11 cellular contexts compared by ENCODE assay signal in genomic region chr1:4778056-4778455, GRCh38.
DNase-seq lines count a peak whose midpoint lies in the region; ATAC-seq and TF ChIP-seq lines count a peak whose summit lies in the region.
"Had no signal": no experiment of that assay in that cellular context is flagged by ENCODE, and none has a peak within 500 bp of the region (broad histone marks: within the 10 kb centered on the region; RNA-seq: fewer than 3 reads in every experiment).

No MANE protein-coding gene starts in this region.

- H3K9me3 ChIP-seq in RWPE2 (ENCODE audit: severe bottlenecking) (no peaks in the 10 kb centered on the region), hepatocyte (ENCODE audit: low read depth) (no peaks in the 10 kb centered on the region)

- H3K27me3 ChIP-seq in RWPE2 (ENCODE audit: insufficient read depth, poor library complexity, severe bottlenecking) (no peaks in the 10 kb centered on the region), hepatocyte (no peaks in the 10 kb centered on the region)

- H3K4me3 ChIP-seq in RWPE2 (ENCODE audit: severe bottlenecking) (no peak overlapping the region), hepatocyte (no peak overlapping the region)

- no peaks in the 10 kb centered on the region for H3K79me2 ChIP-seq in hepatocyte

- H3K4me2 ChIP-seq in hepatocyte: no peak overlapping the region

- H3K4me1 ChIP-seq in RWPE2 (ENCODE audit: insufficient read depth, poor library complexity, severe bottlenecking): no peaks in the 10 kb centered on the region
- no peaks in the 10 kb centered on the region for H3K4me1 ChIP-seq in hepatocyte (ENCODE audit: insufficient read depth)

- no peak overlapping the region for H2AFZ ChIP-seq in hepatocyte

- ATAC-seq in RWPE2 (ENCODE audit: low read depth) (no peak), HG02610 (IDR thresholded peaks at IDR 0.05; ENCODE audit: unreplicated experiment) (no peak), HG03342 (IDR thresholded peaks at IDR 0.05; ENCODE audit: unreplicated experiment) (no peak)
- ATAC-seq: activated CD4-positive, CD25-positive, alpha-beta regulatory T cell treated with anti-CD3 and anti-CD28 coated beads, Interleukin-2, amount 50 U/mL, for 24 hours had no signal

- H3K27ac ChIP-seq in RWPE2 (ENCODE audit: poor library complexity, severe bottlenecking) (no peak overlapping the region), hepatocyte (no peak overlapping the region), substantia nigra (ENCODE audit: low read depth, low read length, poor library complexity, severe bottlenecking) (no peak overlapping the region)

- no peaks in the 10 kb centered on the region for H4K20me1 ChIP-seq in hepatocyte (ENCODE audit: insufficient read depth, poor library complexity, severe bottlenecking)

- peak; percentile 40 for TF ChIP-seq CTCF in RWPE2 (IDR thresholded peaks at IDR 0.05; ENCODE audit: poor library complexity, severe bottlenecking)
- peak; percentile 56 for TF ChIP-seq CTCF in hepatocyte (IDR thresholded peaks at IDR 0.05; ENCODE audit: poor library complexity)

- H3K9me2 ChIP-seq in hepatocyte (replicated peaks; ENCODE audit: insufficient read depth): no peaks in the 10 kb centered on the region

- DNase-seq in NCI-H1417 (lab: John Stamatoyannopoulos, UW) (peak; percentile 15 to 56 (median 55)), NCI-H1417 treated with DMSO at 0.1 percent for 48 hours (lab: John Stamatoyannopoulos, UW) (no peak), RWPE2 (ENCODE audit: low spot score) (no peak), hepatocyte (ENCODE audit: low spot score) (peak; percentile 25), substantia nigra (lab: John Stamatoyannopoulos, UW) (peak in 37 of 49 donors; percentile 4 to 62 (median 25)), SIG-M5 (lab: John Stamatoyannopoulos, UW) (no peak)
- DNase-seq: NCI-H2081 treated with DMSO at 0.1 percent for 48 hours; stimulated activated CD4-positive, alpha-beta T cell treated with anti-CD3 and anti-CD28 coated beads, Interleukin-15, amount 100 ng/mL, for 24 hours had no signal

- 41% methylated on average over 7 of the region's 7 CpGs for WGBS in hepatocyte (ENCODE audit: low lambda C conversion rate, missing lambda C conversion rate)

- H3K36me3 ChIP-seq in RWPE2 (ENCODE audit: low read depth) (no peaks in the 10 kb centered on the region), hepatocyte (replicated peaks; ENCODE audit: insufficient read depth, low read depth) (no peaks in the 10 kb centered on the region)

Comparison
In these comparisons a context has a peak if more than half of its experiments do, and no peak if none do; other contexts are left out.
1. DNase-seq: peak in NCI-H1417 (3 of 3), hepatocyte (single experiment) and substantia nigra (37 of 49); none in NCI-H1417 treated with DMSO at 0.1 percent for 48 hours (single experiment), RWPE2 (single experiment) and SIG-M5 (single experiment).